Comparison of ENCODE assay signal across 19 cellular contexts in genomic region chr1:174659823-174660222, GRCh38.
DNase-seq lines count a peak whose midpoint lies in the region; ATAC-seq lines count a peak whose summit lies in the region.
"Had no signal": no experiment of that assay in that cellular context is flagged by ENCODE, and none has a peak within 500 bp of the region (broad histone marks: within the 10 kb centered on the region; RNA-seq: fewer than 3 reads in every experiment).

No MANE protein-coding gene starts in this region.

- DNase-seq in GM03348 (ENCODE audit: low spot score) (peak; percentile 6), RPMI7951 (ENCODE audit: low read depth) (peak; percentile 1), kidney glomerular epithelial cell (lab: John Stamatoyannopoulos, UW) (peak; percentile 86), iPS-NIHi11 (ENCODE audit: low spot score) (no peak), DMS114 treated with DMSO at 0.1 percent for 48 hours (lab: John Stamatoyannopoulos, UW; ENCODE audit: unreplicated experiment) (no peak)
- no peak for DNase-seq in activated CD4-positive, alpha-beta T cell treated with anti-CD3 and anti-CD28 coated beads for 1 hour
- no peak for DNase-seq in stimulated activated naive CD8-positive, alpha-beta T cell treated with anti-CD3 and anti-CD28 coated beads, Interleukin-15, Interleukin-2, amounts not matched to agents 100 U/mL and 50 U/mL, for 24 hours
- DNase-seq: activated CD8-positive, alpha-beta T cell treated with anti-CD3 and anti-CD28 coated beads for 36 hours; activated effector memory CD4-positive, alpha-beta T cell treated with anti-CD3 and anti-CD28 coated beads, Interleukin-2, amount 50 U/mL, for 16 hours; foreskin melanocyte; GF-D8; kidney; naive B cell; NCI-H1105; Peyer's patch; right lobe of liver; substantia nigra; T-helper 9 cell had no signal

- peak; percentile 98 for ATAC-seq in esophagus mucosa
- no peak for ATAC-seq in stimulated activated naive CD8-positive, alpha-beta T cell treated with anti-CD3 and anti-CD28 coated beads, Interleukin-15, Interleukin-2, amounts not matched to agents 100 U/mL and 50 U/mL, for 24 hours
- ATAC-seq: activated CD8-positive, alpha-beta T cell treated with anti-CD3 and anti-CD28 coated beads for 36 hours had no signal

Comparison
In these comparisons a context has a peak if more than half of its experiments do, and no peak if none do; other contexts are left out.
1. DNase-seq: peak in GM03348 (single experiment), RPMI7951 (single experiment) and kidney glomerular epithelial cell (single experiment); none in iPS-NIHi11 (single experiment), DMS114 treated with DMSO at 0.1 percent for 48 hours (single experiment), activated CD4-positive, alpha-beta T cell treated with anti-CD3 and anti-CD28 coated beads for 1 hour (single experiment) and stimulated activated naive CD8-positive, alpha-beta T cell treated with anti-CD3 and anti-CD28 coated beads, Interleukin-15, Interleukin-2, amounts not matched to agents 100 U/mL and 50 U/mL, for 24 hours (single experiment).